Comparison of ENCODE assay signal across 8 cellular contexts in the genomic region with DNA sequence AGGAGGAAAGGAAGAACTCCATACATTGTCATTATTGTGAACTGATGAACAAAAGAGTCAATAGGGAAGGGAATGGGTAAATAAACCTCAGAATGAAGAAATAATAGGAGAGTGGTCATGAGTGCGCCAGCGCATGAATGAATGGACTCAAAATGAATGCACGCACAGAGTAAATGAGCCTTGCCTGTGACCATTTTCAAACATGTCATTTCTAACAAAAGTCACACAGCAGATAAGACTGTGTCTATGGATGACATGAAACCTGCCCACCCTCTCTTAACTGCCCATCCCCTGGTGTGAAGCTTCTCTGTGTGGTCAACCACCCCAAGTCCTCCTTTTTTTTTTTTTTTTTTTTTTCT.
DNase-seq lines count a peak whose midpoint lies in the region; ATAC-seq and TF ChIP-seq lines count a peak whose summit lies in the region.

No MANE protein-coding gene starts in this region.

- no peak overlapping the region for H3K9ac ChIP-seq in Loucy (ENCODE audit: low read depth, low read length, poor library complexity, severe bottlenecking)

- DNase-seq in BE2C (no peak), HAP-1 (ENCODE audit: low spot score in 2 of 2) (no peak), AML-193 (lab: John Stamatoyannopoulos, UW) (no peak)
- no peak for DNase-seq in activated effector memory CD4-positive, alpha-beta T cell treated with anti-CD3 and anti-CD28 coated beads, Interleukin-2, amount 50 U/mL, for 16 hours

- H4K20me1 ChIP-seq in Loucy (ENCODE audit: insufficient read depth, low read length, poor library complexity, severe bottlenecking) = no peaks in the 10 kb centered on the region

- TF ChIP-seq CTCF in Loucy (conservative IDR thresholded peaks at IDR 0.05; ENCODE audit: low read length) (no peak), BE2C (IDR thresholded peaks at IDR 0.05; ENCODE audit: low read depth, low read length) (no peak)

- peak overlapping the region; percentile 99; the same call in 1 of the 2 replicates for H2AFZ ChIP-seq in Loucy (ENCODE audit: low read length)

- H3K36me3 ChIP-seq in Loucy (ENCODE audit: insufficient read depth, low read length) = no peaks in the 10 kb centered on the region
- H3K36me3 ChIP-seq in muscle layer of duodenum (ENCODE audit: control insufficient read depth in 1 of 2, insufficient read depth in 2 of 2, low read length in 2 of 2) = no peaks in the 10 kb centered on the region
- H3K36me3 ChIP-seq in BE2C = no peaks in the 10 kb centered on the region
- no peaks in the 10 kb centered on the region for H3K36me3 ChIP-seq in HAP-1 (replicated peaks)

- H3K4me1 ChIP-seq in Loucy (ENCODE audit: insufficient read depth, low read length, poor library complexity, severe bottlenecking) (peaks cover 6% of the 10 kb centered on the region), muscle layer of duodenum (ENCODE audit: control insufficient read depth in 1 of 2, insufficient read depth in 2 of 2, low read length in 2 of 2) (no peaks in the 10 kb centered on the region), BE2C (no peaks in the 10 kb centered on the region), HAP-1 (no peaks in the 10 kb centered on the region)

- no peaks in the 10 kb centered on the region for H3F3A ChIP-seq in Loucy (ENCODE audit: low read depth)

- no peaks in the 10 kb centered on the region for H3K79me2 ChIP-seq in Loucy (ENCODE audit: insufficient read depth, low read length)

- in situ Hi-C loops in HAP-1 (cut with MboI; ENCODE audit: low sequenced_read_pairs) = loop anchor here (10.0 kb wide), 1 partner anchor 253 kb away; no protein-coding TSS in a partner anchor

- H3K27me3 ChIP-seq in Loucy (ENCODE audit: insufficient read depth, low read length, poor library complexity, severe bottlenecking) = no peaks in the 10 kb centered on the region
- H3K27me3 ChIP-seq in muscle layer of duodenum (ENCODE audit: low read depth, low read length) = no peaks in the 10 kb centered on the region
- H3K27me3 ChIP-seq in BE2C = no peaks in the 10 kb centered on the region
- 0 out of 2 replicates have a peak, but pooled peaks cover 3% of the 10 kb centered on the region for H3K27me3 ChIP-seq in HAP-1 (ENCODE audit: low read depth)

- ATAC-seq in GM18502 (IDR thresholded peaks at IDR 0.05; ENCODE audit: poor library complexity, unreplicated experiment) (peak; percentile 16), GM21619 (IDR thresholded peaks at IDR 0.05; ENCODE audit: unreplicated experiment) (peak; percentile 13)

- H3K9me3 ChIP-seq in Loucy (ENCODE audit: insufficient read depth, low read depth, low read length) = no peaks in the 10 kb centered on the region
- no peaks in the 10 kb centered on the region for H3K9me3 ChIP-seq in muscle layer of duodenum (ENCODE audit: control insufficient read depth in 1 of 2, low read length in 2 of 2)
- no peaks in the 10 kb centered on the region for H3K9me3 ChIP-seq in BE2C
- H3K9me3 ChIP-seq in HAP-1 = no peaks in the 10 kb centered on the region

- H3K4me3 ChIP-seq in Loucy (ENCODE audit: low read length, poor library complexity, severe bottlenecking) (peak overlapping the region; percentile 72), muscle layer of duodenum (ENCODE audit: low read depth in 1 of 2, low read length in 2 of 2) (peak overlapping the region; percentile 75 to 81), BE2C (ENCODE audit: low read depth, low read length) (no peak overlapping the region), HAP-1 (no peak overlapping the region)

- no peaks in the 10 kb centered on the region for H3K9me2 ChIP-seq in Loucy (replicated peaks; ENCODE audit: low read depth, low read length)

- no peak overlapping the region for H3K27ac ChIP-seq in muscle layer of duodenum (ENCODE audit: low read length)

- H3K4me2 ChIP-seq in Loucy (ENCODE audit: low read depth, low read length, poor library complexity, severe bottlenecking) = no peak overlapping the region

Comparison
In these comparisons a context has a peak if more than half of its experiments do, and no peak if none do; other contexts are left out.
1. H3K4me3 ChIP-seq: peak in Loucy (single experiment) and muscle layer of duodenum (2 of 2); none in BE2C (single experiment) and HAP-1 (single experiment).